29 cellular contexts compared by ENCODE assay signal in the genomic region with DNA sequence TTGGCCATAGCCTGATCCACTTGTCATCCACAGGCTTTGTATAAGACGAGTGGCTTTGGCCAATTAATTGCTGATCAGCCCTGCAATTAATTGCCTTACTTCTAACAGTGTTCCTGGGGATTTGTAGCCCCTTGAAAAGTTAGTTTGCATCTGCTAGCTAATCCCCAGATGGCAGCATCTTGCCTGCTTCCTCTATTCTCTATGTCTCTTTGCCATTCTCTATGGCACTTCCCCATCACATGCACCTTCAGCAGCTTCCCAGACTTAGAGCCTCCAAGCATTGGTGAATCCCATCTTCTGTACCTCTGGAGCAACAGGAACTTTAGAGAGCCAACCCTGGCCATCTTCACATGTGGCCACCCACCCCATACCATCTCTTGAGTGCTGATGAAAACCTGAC.
"Had no signal": no experiment of that assay in that cellular context is flagged by ENCODE, and none has a peak within 500 bp of the region (broad histone marks: within the 10 kb centered on the region; RNA-seq: fewer than 3 reads in every experiment).

No MANE protein-coding gene starts in this region.

- H3K27me3 ChIP-seq: esophagus muscularis mucosa, foreskin keratinocyte, gastroesophageal sphincter, heart left ventricle, hepatocyte, left lung, ovary, sigmoid colon, stomach, thyroid gland had no signal

- ATAC-seq: foreskin keratinocyte; gastroesophageal sphincter; heart left ventricle; left cardiac atrium; left lung; naive thymus-derived CD4-positive, alpha-beta T cell; psoas muscle; right cardiac atrium; stimulated activated effector memory CD8-positive, alpha-beta T cell treated with anti-CD3 and anti-CD28 coated beads, Interleukin-12 subunit alpha, Interleukin-12 subunit beta, amount 100 ng/mL, for 72 hours had no signal

- H3K9me3 ChIP-seq: esophagus muscularis mucosa, gastroesophageal sphincter, heart left ventricle, left lung, ovary, psoas muscle, sigmoid colon, stomach, thyroid gland had no signal

- H3K4me1 ChIP-seq: esophagus muscularis mucosa, foreskin keratinocyte, gastroesophageal sphincter, heart left ventricle, left lung, psoas muscle, sigmoid colon, stomach, thyroid gland had no signal

- H3K27ac ChIP-seq: coronary artery, esophagus muscularis mucosa, foreskin keratinocyte, gastroesophageal sphincter, heart left ventricle, hepatocyte, left lung, ovary, psoas muscle, sigmoid colon, stomach, thyroid gland had no signal

- H3K27ac Mint-ChIP-seq: naive thymus-derived CD4-positive, alpha-beta T cell; nephron; stimulated activated effector memory CD8-positive, alpha-beta T cell treated with anti-CD3 and anti-CD28 coated beads, Interleukin-12 subunit alpha, Interleukin-12 subunit beta, amount 100 ng/mL, for 72 hours had no signal

- FAIRE-seq: endothelial cell of umbilical vein, islet of Langerhans had no signal

- H3K79me2 ChIP-seq: hepatocyte had no signal

- H2AFZ ChIP-seq: hepatocyte had no signal

- H3K4me2 ChIP-seq: hepatocyte had no signal

- H3K36me3 ChIP-seq: esophagus muscularis mucosa, gastroesophageal sphincter, heart left ventricle, left lung, ovary, sigmoid colon, stomach, thyroid gland had no signal

- H3K4me3 ChIP-seq: coronary artery, esophagus muscularis mucosa, gastroesophageal sphincter, heart left ventricle, hepatocyte, left lung, ovary, psoas muscle, sigmoid colon, stomach, thyroid gland had no signal

- H3K9me3 Mint-ChIP-seq: stimulated activated effector memory CD8-positive, alpha-beta T cell treated with anti-CD3 and anti-CD28 coated beads, Interleukin-12 subunit alpha, Interleukin-12 subunit beta, amount 100 ng/mL, for 72 hours had no signal

- DNase-seq: dermis blood vessel endothelial cell; effector memory CD4-positive, alpha-beta T cell; foreskin keratinocyte; heart left ventricle; left cardiac atrium; left lung; mesendoderm; midbrain; naive thymus-derived CD4-positive, alpha-beta T cell; nucleus accumbens; ovary; posterior cingulate gyrus; psoas muscle; right cardiac atrium; sigmoid colon; stimulated activated CD4-positive, alpha-beta T cell treated with anti-CD3 and anti-CD28 coated beads, Interleukin-2, amount 100 ng/mL, for 24 hours; stimulated activated CD4-positive, alpha-beta T cell treated with anti-CD3 and anti-CD28 coated beads, Interleukin-4, amount 100 ng/mL, for 24 hours; stimulated activated naive CD4-positive, alpha-beta T cell treated with Interleukin-2 at 50 U/mL for 16 hours; stomach; thyroid gland; trophoblast cell had no signal

- H3K4me3 Mint-ChIP-seq: naive thymus-derived CD4-positive, alpha-beta T cell; nephron; stimulated activated effector memory CD8-positive, alpha-beta T cell treated with anti-CD3 and anti-CD28 coated beads, Interleukin-12 subunit alpha, Interleukin-12 subunit beta, amount 100 ng/mL, for 72 hours had no signal

- H3K4me1 Mint-ChIP-seq: nephron had no signal

- H3K36me3 Mint-ChIP-seq: stimulated activated effector memory CD8-positive, alpha-beta T cell treated with anti-CD3 and anti-CD28 coated beads, Interleukin-12 subunit alpha, Interleukin-12 subunit beta, amount 100 ng/mL, for 72 hours had no signal
